In the genomic region with DNA sequence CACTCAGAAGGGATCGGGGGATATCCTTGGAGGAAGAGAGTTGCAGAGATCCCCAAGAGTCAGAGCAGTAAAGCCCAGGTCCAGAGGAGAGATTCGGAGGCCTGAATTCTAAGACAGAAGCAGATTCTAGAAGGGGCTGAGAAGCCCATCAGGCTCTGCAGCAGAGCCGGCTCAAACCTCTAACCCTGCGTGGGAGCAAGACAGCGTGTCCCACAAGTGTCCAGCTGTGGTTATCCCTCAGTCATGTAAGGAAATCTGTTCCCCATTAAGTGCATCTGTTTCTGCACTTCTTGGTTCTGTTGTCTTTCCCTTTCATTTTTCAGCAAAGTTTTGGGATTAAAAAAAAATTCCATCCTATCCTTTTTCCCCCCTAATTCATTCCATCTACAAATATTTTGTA, we compare ENCODE assay signal across 18 cellular contexts. TPM values are rescaled to one million over a fixed set of nuclear protein-coding genes. Genes with fewer than 3 reads are reported as not detected.
DNase-seq lines count a peak whose midpoint lies in the region; ATAC-seq and TF ChIP-seq lines count a peak whose summit lies in the region.
"Had no signal": no experiment of that assay in that cellular context is flagged by ENCODE, and none has a peak within 500 bp of the region (broad histone marks: within the 10 kb centered on the region; RNA-seq: fewer than 3 reads in every experiment).

No MANE protein-coding gene starts in this region.

- TF ChIP-seq EP300 in upper lobe of left lung (IDR thresholded peaks at IDR 0.05) = no peak

- H3K4me1 Mint-ChIP-seq in activated T-cell treated with anti-CD3 and anti-CD28 coated beads, Interleukin-2, amount 50 U/mL, for 4 hours (ENCODE audit: low read depth) = peaks cover 25% of the 10 kb centered on the region
- H3K4me1 Mint-ChIP-seq in activated naive CD8-positive, alpha-beta T cell (ENCODE audit: low read depth) = peaks cover 21% of the 10 kb centered on the region
- peaks cover 10% of the 10 kb centered on the region for H3K4me1 Mint-ChIP-seq in stimulated activated effector memory CD8-positive, alpha-beta T cell treated with anti-CD3 and anti-CD28 coated beads, Interleukin-12 subunit alpha, Interleukin-12 subunit beta, amount 100 ng/mL, for 72 hours

- H3K27ac Mint-ChIP-seq in activated naive CD8-positive, alpha-beta T cell = peak overlapping the region; percentile 80
- H3K27ac Mint-ChIP-seq in stimulated activated effector memory CD8-positive, alpha-beta T cell treated with anti-CD3 and anti-CD28 coated beads, Interleukin-12 subunit alpha, Interleukin-12 subunit beta, amount 100 ng/mL, for 72 hours = peak overlapping the region; percentile 72
- H3K27ac Mint-ChIP-seq: mesothelial cell of epicardium had no signal

- no peaks in the 10 kb centered on the region for H3K9me3 Mint-ChIP-seq in activated T-cell treated with anti-CD3 and anti-CD28 coated beads, Interleukin-2, amount 50 U/mL, for 4 hours
- H3K9me3 Mint-ChIP-seq in activated naive CD8-positive, alpha-beta T cell (ENCODE audit: low read depth) = no peaks in the 10 kb centered on the region
- no peaks in the 10 kb centered on the region for H3K9me3 Mint-ChIP-seq in stimulated activated effector memory CD8-positive, alpha-beta T cell treated with anti-CD3 and anti-CD28 coated beads, Interleukin-12 subunit alpha, Interleukin-12 subunit beta, amount 100 ng/mL, for 72 hours
- H3K9me3 Mint-ChIP-seq: mesothelial cell of epicardium had no signal

- ATAC-seq in activated T-cell treated with anti-CD3 and anti-CD28 coated beads, Interleukin-2, amount 50 U/mL, for 4 hours = no peak
- no peak for ATAC-seq in stimulated activated effector memory CD8-positive, alpha-beta T cell treated with anti-CD3 and anti-CD28 coated beads, Interleukin-12 subunit alpha, Interleukin-12 subunit beta, amount 100 ng/mL, for 72 hours
- ATAC-seq in upper lobe of left lung (ENCODE audit: low FRiP score in 2 of 2) = no peak
- ATAC-seq: Panc1 had no signal

- H3K27me3 Mint-ChIP-seq in activated T-cell treated with anti-CD3 and anti-CD28 coated beads, Interleukin-2, amount 50 U/mL, for 4 hours (ENCODE audit: low read depth) = no peaks in the 10 kb centered on the region
- no peaks in the 10 kb centered on the region for H3K27me3 Mint-ChIP-seq in activated naive CD8-positive, alpha-beta T cell

- H3K4me1 ChIP-seq in upper lobe of left lung = peaks cover 0 to 6% (median 5%) of the 10 kb centered on the region in 4 donors

- DNase-seq in activated T-cell treated with anti-CD3 and anti-CD28 coated beads, Interleukin-2, amount 50 U/mL, for 4 hours = no peak
- no peak for DNase-seq in activated T-cell treated with anti-CD3 and anti-CD28 coated beads, Interleukin-2, amount 50 U/mL, for 48 hours
- DNase-seq in MV-4-11 (lab: John Stamatoyannopoulos, UW) (peak; percentile 67), putamen (ENCODE audit: low spot score) (no peak), upper lobe of left lung (no peak), NCI-H1436 treated with DMSO at 0.1 percent for 48 hours (lab: John Stamatoyannopoulos, UW) (no peak)
- DNase-seq in stimulated activated effector memory CD8-positive, alpha-beta T cell treated with anti-CD3 and anti-CD28 coated beads, Interleukin-12 subunit alpha, Interleukin-12 subunit beta, amount 100 ng/mL, for 72 hours (ENCODE audit: low spot score in 2 of 2) = no peak
- DNase-seq: DMS153, glutamatergic neuron, GM23248, NCI-H187 treated with DMSO at 0.1 percent for 48 hours, NCI-H510A treated with DMSO at 0.1 percent for 48 hours, ovary, small intestine had no signal

- no peak overlapping the region for H3K4me3 ChIP-seq in upper lobe of left lung
- H3K4me3 ChIP-seq: GM23248, ovary had no signal

- no peaks in the 10 kb centered on the region for H3K9me3 ChIP-seq in upper lobe of left lung
- H3K9me3 ChIP-seq: ovary had no signal

- 78 to 80% methylated on average over 5 of the region's 5 CpGs for WGBS in upper lobe of left lung, 2 donors

- TF ChIP-seq CTCF in upper lobe of left lung (IDR thresholded peaks at IDR 0.05) = no peak

- no peak for TF ChIP-seq POLR2A in upper lobe of left lung (IDR thresholded peaks at IDR 0.05)

- no peak overlapping the region for H3K27ac ChIP-seq in upper lobe of left lung
- H3K27ac ChIP-seq: GM23248, KMS-11, ovary had no signal

- H3K36me3 ChIP-seq in upper lobe of left lung = peaks cover 22 to 84% (median 51%) of the 10 kb centered on the region in 4 donors
- H3K36me3 ChIP-seq: ovary had no signal

- H3K36me3 Mint-ChIP-seq in activated T-cell treated with anti-CD3 and anti-CD28 coated beads, Interleukin-2, amount 50 U/mL, for 4 hours (ENCODE audit: insufficient read depth) = peaks cover 46% of the 10 kb centered on the region
- H3K36me3 Mint-ChIP-seq in activated naive CD8-positive, alpha-beta T cell = peaks cover 11% of the 10 kb centered on the region
- peaks cover 99% of the 10 kb centered on the region for H3K36me3 Mint-ChIP-seq in stimulated activated effector memory CD8-positive, alpha-beta T cell treated with anti-CD3 and anti-CD28 coated beads, Interleukin-12 subunit alpha, Interleukin-12 subunit beta, amount 100 ng/mL, for 72 hours

- H3K4me3 Mint-ChIP-seq in activated T-cell treated with anti-CD3 and anti-CD28 coated beads, Interleukin-2, amount 50 U/mL, for 4 hours = peak overlapping the region; percentile 56
- peak overlapping the region; percentile 41 for H3K4me3 Mint-ChIP-seq in activated naive CD8-positive, alpha-beta T cell
- no peak overlapping the region for H3K4me3 Mint-ChIP-seq in stimulated activated effector memory CD8-positive, alpha-beta T cell treated with anti-CD3 and anti-CD28 coated beads, Interleukin-12 subunit alpha, Interleukin-12 subunit beta, amount 100 ng/mL, for 72 hours
- H3K4me3 Mint-ChIP-seq: mesothelial cell of epicardium had no signal

- H3K27me3 ChIP-seq in upper lobe of left lung = no peaks in the 10 kb centered on the region
- H3K27me3 ChIP-seq: ovary had no signal

RNA-seq across cellular contexts. Expression of gene DIAPH1, which starts 4.8 kb away (rescaled TPM):
- total RNA-seq in activated T-cell treated with anti-CD3 and anti-CD28 coated beads, Interleukin-2, amount 50 U/mL, for 4 hours = 100 to 1,000 TPM; 243 to 289 (median 269) TPM
- 100 to 1,000 TPM in 5 of 6 donors, 10 to 100 TPM in 1; 96.4 to 175 (median 133) TPM for total RNA-seq in upper lobe of left lung

RNA-seq across cellular contexts. Expression of gene HDAC3, which starts 13.0 kb away (rescaled TPM):
- 10 to 100 TPM; 66.1 to 73.8 (median 71.7) TPM for total RNA-seq in activated T-cell treated with anti-CD3 and anti-CD28 coated beads, Interleukin-2, amount 50 U/mL, for 4 hours
- 10 to 100 TPM; 37.2 to 76.5 (median 47.6) TPM for total RNA-seq in upper lobe of left lung

RNA-seq across cellular contexts. Expression of gene RELL2, which starts 13.2 kb away (rescaled TPM):
- total RNA-seq in activated T-cell treated with anti-CD3 and anti-CD28 coated beads, Interleukin-2, amount 50 U/mL, for 4 hours = 10 to 100 TPM; 25.8 to 30.4 (median 29.5) TPM
- total RNA-seq in upper lobe of left lung = 1 to 10 TPM; 2.6 to 9.4 (median 6.5) TPM

RNA-seq across cellular contexts. Expression of gene FCHSD1, which starts 27.6 kb away (rescaled TPM):
- 10 to 100 TPM; 20.5 to 29.7 (median 22.1) TPM for total RNA-seq in activated T-cell treated with anti-CD3 and anti-CD28 coated beads, Interleukin-2, amount 50 U/mL, for 4 hours
- total RNA-seq in upper lobe of left lung = 100 to 1,000 TPM in 1 of 6 donors, 10 to 100 TPM in 5; 10.2 to 106 (median 32.7) TPM

RNA-seq across cellular contexts. Expression of gene ARAP3, which starts 58.4 kb away (rescaled TPM):
- total RNA-seq in activated T-cell treated with anti-CD3 and anti-CD28 coated beads, Interleukin-2, amount 50 U/mL, for 4 hours = 1 to 10 TPM in 2 of 3 donors, under 1 TPM in 1; 0.56 to 2.0 (median 1.1) TPM
- 10 to 100 TPM; 10.1 to 43.0 (median 27.7) TPM for total RNA-seq in upper lobe of left lung
